ENCODE assay signal across 1 cellular context in genomic region chr6:82006027-82006738, GRCh38.
TF ChIP-seq lines count a peak whose summit lies in the region.

No MANE protein-coding gene starts in this region.

TF ChIP-seq in GM12878, 131 proteins besides CTCF, POLR2A, EP300 and RAD21 (continued from another document and continues in another):
- TF ChIP-seq RB1 (IDR thresholded peaks at IDR 0.05; ENCODE audit: borderline replicate concordance), result no peak
- TF ChIP-seq POU2F2 (IDR thresholded peaks at IDR 0.05; ENCODE audit: borderline replicate concordance, low read depth, low read length), result no peak
- no peak for TF ChIP-seq ATF2 (IDR thresholded peaks at IDR 0.05; ENCODE audit: low read length)
- peak; percentile 84 for TF ChIP-seq YY1 (IDR thresholded peaks at IDR 0.05; ENCODE audit: low read depth, low read length)
- TF ChIP-seq ATF3 (IDR thresholded peaks at IDR 0.05; ENCODE audit: borderline replicate concordance, extremely low read depth, low read depth, low read length), result no peak
- TF ChIP-seq HDAC6 (IDR thresholded peaks at IDR 0.05; ENCODE audit: unreplicated experiment), result no peak
- TF ChIP-seq ZBED1 (IDR thresholded peaks at IDR 0.05; ENCODE audit: borderline replicate concordance), result no peak
- peak; percentile 70 for TF ChIP-seq SMC3 (IDR thresholded peaks at IDR 0.05; ENCODE audit: borderline replicate concordance, low read length)
- TF ChIP-seq POLR2AphosphoS2 (IDR thresholded peaks at IDR 0.05; ENCODE audit: low read depth, low read length), result no peak
- no peak for TF ChIP-seq GABPA (IDR thresholded peaks at IDR 0.05; ENCODE audit: low read depth)
- no peak for TF ChIP-seq SIX5 (IDR thresholded peaks at IDR 0.05; ENCODE audit: low read depth, low read length, severe bottlenecking)
- no peak for TF ChIP-seq CEBPZ (IDR thresholded peaks at IDR 0.05; ENCODE audit: low read depth, low read length)
- no peak for TF ChIP-seq ETV6 (conservative IDR thresholded peaks at IDR 0.05 in 1 of 2, IDR thresholded peaks at IDR 0.05 in 1 of 2; ENCODE audit: borderline replicate concordance in 1 of 2, low read depth in 1 of 2)
- TF ChIP-seq MEF2B (IDR thresholded peaks at IDR 0.05; ENCODE audit: partially characterized antibody, poor library complexity, severe bottlenecking), result no peak
- peak; percentile 50; the same call in 1 of the 2 replicates for TF ChIP-seq NBN (IDR thresholded peaks at IDR 0.05)
- TF ChIP-seq MTA2 (IDR thresholded peaks at IDR 0.05; ENCODE audit: low read depth), result no peak
- no peak for TF ChIP-seq E2F4 (IDR thresholded peaks at IDR 0.05; ENCODE audit: low read depth, low read length)
- TF ChIP-seq IRF5 (IDR thresholded peaks at IDR 0.05; ENCODE audit: borderline replicate concordance), result no peak
- TF ChIP-seq ESRRA (IDR thresholded peaks at IDR 0.05; ENCODE audit: low read length), result no peak
- no peak for TF ChIP-seq IKZF2 (IDR thresholded peaks at IDR 0.05)
- TF ChIP-seq MLLT1 (IDR thresholded peaks at IDR 0.05), result 0 out of 2 replicates have a peak, but pooled peaks have one; percentile 26
- TF ChIP-seq ELK1 (IDR thresholded peaks at IDR 0.05; ENCODE audit: low read depth, low read length), result no peak
- no peak for TF ChIP-seq HSF1 (IDR thresholded peaks at IDR 0.05; ENCODE audit: low read depth, low read length)
- TF ChIP-seq RUNX3 (IDR thresholded peaks at IDR 0.05; ENCODE audit: low read length), result no peak
- no peak for TF ChIP-seq PAX5 (IDR thresholded peaks at IDR 0.05; ENCODE audit: borderline replicate concordance, low read depth, low read length)
- no peak for TF ChIP-seq NR2C2 (IDR thresholded peaks at IDR 0.05; ENCODE audit: borderline replicate concordance, control insufficient read depth, insufficient read length, low read depth)
- TF ChIP-seq CBFB (IDR thresholded peaks at IDR 0.05; ENCODE audit: low read depth), result no peak
- TF ChIP-seq ZZZ3 (IDR thresholded peaks at IDR 0.05; ENCODE audit: control insufficient read depth, insufficient read length, low read depth), result no peak
- no peak for TF ChIP-seq CUX1 (IDR thresholded peaks at IDR 0.05; ENCODE audit: insufficient replicate concordance, low read depth, low read length)
- TF ChIP-seq RELB (IDR thresholded peaks at IDR 0.05; ENCODE audit: low read depth), result no peak
- no peak for TF ChIP-seq BRCA1 (IDR thresholded peaks at IDR 0.05; ENCODE audit: low read depth, low read length)
- TF ChIP-seq SREBF2 (IDR thresholded peaks at IDR 0.05; ENCODE audit: low read length), result no peak
- no peak for TF ChIP-seq SUZ12 (IDR thresholded peaks at IDR 0.05; ENCODE audit: unreplicated experiment)
- no peak for TF ChIP-seq SMAD5 (IDR thresholded peaks at IDR 0.05; ENCODE audit: low read depth)
- TF ChIP-seq JUNB (IDR thresholded peaks at IDR 0.05), result no peak
- TF ChIP-seq ZNF217 (IDR thresholded peaks at IDR 0.05), result peak; percentile 58; the same call in 1 of the 2 replicates
